9 cellular contexts compared by ENCODE assay signal in genomic region chr7:66920769-66921395, GRCh38. TPM values are rescaled to one million over a fixed set of nuclear protein-coding genes. Genes with fewer than 3 reads are reported as not detected.
DNase-seq lines count a peak whose midpoint lies in the region; ATAC-seq, FAIRE-seq and TF ChIP-seq lines count a peak whose summit lies in the region.
"Had no signal": no experiment of that assay in that cellular context is flagged by ENCODE, and none has a peak within 500 bp of the region (broad histone marks: within the 10 kb centered on the region; RNA-seq: fewer than 3 reads in every experiment).

TSS of gene TMEM248 (plus strand) at chr7:66921225. CDS start at chr7:66941866, 20,641 bp downstream.

- DNase-seq in BJ (ENCODE audit: low read depth), result peak; percentile 22
- peak; percentile 91 for DNase-seq in GM19239 (ENCODE audit: insufficient read length, low spot score)
- DNase-seq in NCI-H526 treated with DMSO at 0.1 percent for 48 hours (lab: John Stamatoyannopoulos, UW), result peak; percentile 80
- DNase-seq in activated CD4-positive, alpha-beta T cell treated with anti-CD3 and anti-CD28 coated beads, Interleukin-2, amount 50 U/mL, for 24 hours (ENCODE audit: low read depth in 1 of 2, low spot score in 1 of 2), result peak; percentile 76 to 91
- peak; percentile 65 for DNase-seq in dedifferentiated amniotic fluid mesenchymal stem cell (ENCODE audit: extremely low spot score)
- peak; percentile 92 for DNase-seq in left lobe of liver (ENCODE audit: low spot score)
- peak; percentile 94 for DNase-seq in stimulated activated CD4-positive, alpha-beta T cell treated with anti-CD3 and anti-CD28 coated beads, Interleukin-2, amount 100 ng/mL, for 24 hours

- POLR2A ChIA-PET in BJ (lab: Charles Lee), result interaction anchor here (0.7 kb wide), 1 partner anchor 347 kb away, joined by 4 read pairs; no protein-coding TSS in a partner anchor

- CTCF ChIA-PET in BJ (lab: Yijun Ruan, JAX), result interaction anchor here (0.5 kb wide), 1 partner anchor 418 kb away, joined by 3 read pairs; no protein-coding TSS in a partner anchor

- no peaks in the 10 kb centered on the region for H3K27me3 ChIP-seq in BJ (ENCODE audit: control insufficient read depth, insufficient read depth, low read length)

- peak; percentile 73 for ATAC-seq in HG03457 (IDR thresholded peaks at IDR 0.05; ENCODE audit: unreplicated experiment)
- ATAC-seq in left lobe of liver, result peak; percentile 90

- FAIRE-seq in GM19239 (lab: Jason Lieb, UNC), result peak; percentile 94
- FAIRE-seq: islet of Langerhans had no signal

- H3K36me3 ChIP-seq in BJ (ENCODE audit: control insufficient read depth, insufficient read depth, low read length), result 0 out of 2 replicates have a peak, but pooled peaks cover 2% of the 10 kb centered on the region

- no peak for TF ChIP-seq CTCF in BJ (IDR thresholded peaks at IDR 0.05; ENCODE audit: insufficient read depth, low read depth, low read length)

- peak within 1 kb of the TSS; percentile 95 for H3K4me3 ChIP-seq in BJ (ENCODE audit: low read depth, low read length)

RNA-seq across cellular contexts. Expression of gene TMEM248, which starts in this region (rescaled TPM):
- 169 and 281 TPM in 2 replicates for polyA plus RNA-seq in BJ (2011; rRNA removed)
- polyA minus RNA-seq in BJ (2011; rRNA and poly(A)+ RNA removed), result 188 and 314 TPM in 2 replicates
- 60.2 TPM for total RNA-seq in left lobe of liver

Comparison
In these comparisons a context has a peak if more than half of its experiments do, and no peak if none do; other contexts are left out.
1. Peak in every context shown above with its lines: DNase-seq, ATAC-seq and H3K4me3 ChIP-seq.
2. DNase-seq: peak in every context shown above with its lines; median percentile 94 in stimulated activated CD4-positive, alpha-beta T cell treated with anti-CD3 and anti-CD28 coated beads, Interleukin-2, amount 100 ng/mL, for 24 hours; 92 in left lobe of liver; 91 in GM19239; 84 in activated CD4-positive, alpha-beta T cell treated with anti-CD3 and anti-CD28 coated beads, Interleukin-2, amount 50 U/mL, for 24 hours; 80 in NCI-H526 treated with DMSO at 0.1 percent for 48 hours; 65 in dedifferentiated amniotic fluid mesenchymal stem cell; 22 in BJ.